In genomic region chrX:112844250-112844649, GRCh38 we compare ENCODE assay signal across 16 cellular contexts. TPM values are rescaled to one million over a fixed set of nuclear protein-coding genes. Genes with fewer than 3 reads are reported as not detected.
DNase-seq lines count a peak whose midpoint lies in the region; ATAC-seq, FAIRE-seq and TF ChIP-seq lines count a peak whose summit lies in the region.
"Had no signal": no experiment of that assay in that cellular context is flagged by ENCODE, and none has a peak within 500 bp of the region (broad histone marks: within the 10 kb centered on the region; RNA-seq: fewer than 3 reads in every experiment).

No MANE protein-coding gene starts in this region.

- no peak for TF ChIP-seq POLR2A in GM12892 (IDR thresholded peaks at IDR 0.05; ENCODE audit: low read depth, low read length)

- no peak overlapping the region for H3K27ac ChIP-seq in coronary artery
- H3K27ac ChIP-seq: Peyer's patch, spleen had no signal

- DNase-seq in GM12892 (ENCODE audit: insufficient read length) = no peak
- DNase-seq in bronchial epithelial cell (ENCODE audit: low read depth) = peak; percentile 21
- no peak for DNase-seq in RPMI8226
- DNase-seq in middle frontal gyrus (ENCODE audit: extremely low spot score, low spot score) = no peak
- no peak for DNase-seq in coronary artery (ENCODE audit: low spot score)
- DNase-seq in SKM-1 treated with dmso at 0.1 percent for 144 hours (lab: John Stamatoyannopoulos, UW; ENCODE audit: unreplicated experiment) = no peak
- DNase-seq: glutamatergic neuron, islet precursor cell, KG1, midbrain, NCI-H1694, Peyer's patch, spleen had no signal

- no peaks in the 10 kb centered on the region for H3K36me3 ChIP-seq in bronchial epithelial cell (ENCODE audit: control insufficient read depth, insufficient read depth, low read length)
- H3K36me3 ChIP-seq: Peyer's patch, spleen had no signal

- no peak overlapping the region for H3K4me3 ChIP-seq in bronchial epithelial cell (ENCODE audit: low read depth, low read length)
- H3K4me3 ChIP-seq in coronary artery = no peak overlapping the region
- H3K4me3 ChIP-seq: Peyer's patch, spleen had no signal

- no peaks in the 10 kb centered on the region for H3K27me3 ChIP-seq in bronchial epithelial cell (ENCODE audit: control insufficient read depth, insufficient read depth, low read length)
- H3K27me3 ChIP-seq: Peyer's patch had no signal

- FAIRE-seq in GM12892 (lab: Jason Lieb, UNC) = peak; percentile 58
- no peak for FAIRE-seq in bronchial epithelial cell (lab: Jason Lieb, UNC)

- TF ChIP-seq CTCF in bronchial epithelial cell (IDR thresholded peaks at IDR 0.05; ENCODE audit: insufficient read depth, low read length, severe bottlenecking) = no peak
- TF ChIP-seq CTCF in coronary artery (IDR thresholded peaks at IDR 0.05) = no peak

- ATAC-seq in GM18861 (IDR thresholded peaks at IDR 0.05; ENCODE audit: unreplicated experiment) (peak; percentile 38), HG03342 (IDR thresholded peaks at IDR 0.05; ENCODE audit: unreplicated experiment) (peak; percentile 33)
- ATAC-seq: activated CD4-positive, CD25-positive, alpha-beta regulatory T cell treated with anti-CD3 and anti-CD28 coated beads, Interleukin-2, amount 50 U/mL, for 24 hours had no signal

RNA-seq across cellular contexts. Expression of gene AMOT, which starts 3.6 kb away (rescaled TPM):
- polyA plus RNA-seq in GM12892 (2012; ENCODE audit: missing spikeins) = 5.7 TPM
- total RNA-seq in bronchial epithelial cell = under 0.01 TPM in 1 of 2 replicates, not detected in the other
